Comparison of ENCODE assay signal across 16 cellular contexts in genomic region chr7:75817112-75817511, GRCh38. TPM values are rescaled to one million over a fixed set of nuclear protein-coding genes. Genes with fewer than 3 reads are reported as not detected.
"Had no signal": no experiment of that assay in that cellular context is flagged by ENCODE, and none has a peak within 500 bp of the region (broad histone marks: within the 10 kb centered on the region; RNA-seq: fewer than 3 reads in every experiment).

No MANE protein-coding gene starts in this region.

- H3K27me3 ChIP-seq: uterus had no signal

- H3K4me1 Mint-ChIP-seq: activated CD8-positive, alpha-beta memory T cell treated with anti-CD3 and anti-CD28 coated beads, Interleukin-2, amount 10 ng/mL, durations not matched to agents 7 days and 5 days; immature natural killer cell; naive B cell had no signal

- H3K27ac Mint-ChIP-seq: activated CD8-positive, alpha-beta memory T cell treated with anti-CD3 and anti-CD28 coated beads, Interleukin-2, amount 10 ng/mL, durations not matched to agents 7 days and 5 days; immature natural killer cell; naive B cell had no signal

- H3K4me3 ChIP-seq: lung, stomach, thoracic aorta, uterus had no signal

- H3K9me3 Mint-ChIP-seq: immature natural killer cell had no signal

- DNase-seq: activated CD4-positive, CD25-positive, alpha-beta regulatory T cell; activated CD8-positive, alpha-beta memory T cell treated with anti-CD3 and anti-CD28 coated beads, Interleukin-2, amount 10 ng/mL, durations not matched to agents 7 days and 5 days; activated naive CD4-positive, alpha-beta T cell; activated T-cell treated with anti-CD3 and anti-CD28 coated beads, Interleukin-2, amount 50 U/mL, for 48 hours; glutamatergic neuron; immature natural killer cell; left cardiac atrium; naive B cell; stimulated activated CD4-positive, alpha-beta T cell treated with anti-CD3 and anti-CD28 coated beads, Interleukin-4, amount 100 ng/mL, for 4 hours; stomach; uterus had no signal

- H3K9me3 ChIP-seq: stomach, thoracic aorta, uterus had no signal

- H3K27ac ChIP-seq: stomach, thoracic aorta, uterus had no signal

- H3K36me3 ChIP-seq: stomach, thoracic aorta, uterus had no signal

- H3K4me3 Mint-ChIP-seq: activated CD8-positive, alpha-beta memory T cell treated with anti-CD3 and anti-CD28 coated beads, Interleukin-2, amount 10 ng/mL, durations not matched to agents 7 days and 5 days; immature natural killer cell; naive B cell had no signal

- ATAC-seq: activated CD8-positive, alpha-beta memory T cell treated with anti-CD3 and anti-CD28 coated beads, Interleukin-2, amount 10 ng/mL, durations not matched to agents 7 days and 5 days; esophagus mucosa; left cardiac atrium had no signal

- H3K4me1 ChIP-seq: stomach, uterus had no signal

- H3K36me3 Mint-ChIP-seq: activated CD8-positive, alpha-beta memory T cell treated with anti-CD3 and anti-CD28 coated beads, Interleukin-2, amount 10 ng/mL, durations not matched to agents 7 days and 5 days; immature natural killer cell had no signal

RNA-seq across cellular contexts. Expression of gene CCL24, which starts 3.5 kb away (rescaled TPM):
- total RNA-seq: activated CD8-positive, alpha-beta memory T cell treated with anti-CD3 and anti-CD28 coated beads, Interleukin-2, amount 10 ng/mL, durations not matched to agents 7 days and 5 days; astrocyte; skeletal muscle tissue; thoracic aorta; uterus had no signal
- polyA plus RNA-seq: immature natural killer cell had no signal

RNA-seq across cellular contexts. Expression of gene CCL26, which starts 45.1 kb away (rescaled TPM):
- total RNA-seq: activated CD8-positive, alpha-beta memory T cell treated with anti-CD3 and anti-CD28 coated beads, Interleukin-2, amount 10 ng/mL, durations not matched to agents 7 days and 5 days; astrocyte; esophagus mucosa; lung; skeletal muscle tissue; stomach; thoracic aorta; uterus had no signal
- polyA plus RNA-seq: immature natural killer cell had no signal
